9 cellular contexts compared by ENCODE assay signal in genomic region chr2:144233226-144234114, GRCh38.
DNase-seq lines count a peak whose midpoint lies in the region; ATAC-seq and TF ChIP-seq lines count a peak whose summit lies in the region.
"Had no signal": no experiment of that assay in that cellular context is flagged by ENCODE, and none has a peak within 500 bp of the region (broad histone marks: within the 10 kb centered on the region; RNA-seq: fewer than 3 reads in every experiment).

No MANE protein-coding gene starts in this region.

- H2AFZ ChIP-seq in Karpas-422 (ENCODE audit: low read length) (no peak overlapping the region), GM23248 (no peak overlapping the region)

- H3K27me3 ChIP-seq in CD8-positive, alpha-beta T cell (ENCODE audit: insufficient read depth, low read length) = no peaks in the 10 kb centered on the region
- no peaks in the 10 kb centered on the region for H3K27me3 ChIP-seq in Karpas-422 (ENCODE audit: low read length)
- no peaks in the 10 kb centered on the region for H3K27me3 ChIP-seq in GM23248 (replicated peaks; ENCODE audit: insufficient read depth)
- H3K27me3 ChIP-seq: MG63 had no signal

- in situ Hi-C loops in GM23248 (cut with MboI) = no loop called here

- H3K4me1 Mint-ChIP-seq in CD8-positive, alpha-beta T cell (ENCODE audit: low read depth) = peaks cover 57% of the 10 kb centered on the region
- peaks cover 71% of the 10 kb centered on the region for H3K4me1 Mint-ChIP-seq in activated CD4-positive, alpha-beta memory T cell treated with anti-CD3 and anti-CD28 coated beads, Interleukin-2, amount 10 ng/mL, durations not matched to agents 7 days and 5 days
- peaks cover 11 to 54% (median 38%) of the 10 kb centered on the region in 4 donors for H3K4me1 Mint-ChIP-seq in naive thymus-derived CD8-positive, alpha-beta T cell

- ATAC-seq in CD8-positive, alpha-beta T cell = no peak
- ATAC-seq in naive thymus-derived CD8-positive, alpha-beta T cell = no peak
- ATAC-seq in GM21619 (IDR thresholded peaks at IDR 0.05; ENCODE audit: unreplicated experiment) = no peak

- H3K27ac Mint-ChIP-seq in CD8-positive, alpha-beta T cell = peak overlapping the region; percentile 52
- H3K27ac Mint-ChIP-seq in activated CD4-positive, alpha-beta memory T cell treated with anti-CD3 and anti-CD28 coated beads, Interleukin-2, amount 10 ng/mL, durations not matched to agents 7 days and 5 days = peak overlapping the region; percentile 87
- H3K27ac Mint-ChIP-seq in naive thymus-derived CD8-positive, alpha-beta T cell = peak overlapping the region in 6 of 10 donors; percentile 33 to 74 (median 68)

- CTCF ChIA-PET in CD8-positive, alpha-beta T cell (lab: Charles Lee) = interaction anchor here (0.7 kb wide), 1 partner anchor 9 kb away, joined by 5 read pairs; no protein-coding TSS in a partner anchor
- CTCF ChIA-PET in activated CD4-positive, alpha-beta memory T cell treated with anti-CD3 and anti-CD28 coated beads, Interleukin-2, amount 10 ng/mL, durations not matched to agents 7 days and 5 days (lab: Charles Lee) = interaction anchor here (1.0 kb wide), 1 partner anchor 151 kb away, joined by 3 read pairs; no protein-coding TSS in a partner anchor

- peaks cover 16% of the 10 kb centered on the region for H3K4me1 ChIP-seq in CD8-positive, alpha-beta T cell (ENCODE audit: insufficient read depth, low read length)
- H3K4me1 ChIP-seq in Karpas-422 (ENCODE audit: low read length) = peaks cover 92% of the 10 kb centered on the region
- H3K4me1 ChIP-seq in GM23248 (ENCODE audit: insufficient read depth) = 0 out of 2 replicates have a peak, but pooled peaks cover 4% of the 10 kb centered on the region

- no peaks in the 10 kb centered on the region for H3F3A ChIP-seq in GM23248 (ENCODE audit: insufficient read depth)

- no peaks in the 10 kb centered on the region for H3K27me3 Mint-ChIP-seq in CD8-positive, alpha-beta T cell (ENCODE audit: low read depth)
- no peaks in the 10 kb centered on the region for H3K27me3 Mint-ChIP-seq in activated CD4-positive, alpha-beta memory T cell treated with anti-CD3 and anti-CD28 coated beads, Interleukin-2, amount 10 ng/mL, durations not matched to agents 7 days and 5 days
- H3K27me3 Mint-ChIP-seq in naive thymus-derived CD8-positive, alpha-beta T cell = no peaks in the 10 kb centered on the region

- H3K9ac ChIP-seq in Karpas-422 (ENCODE audit: low read length) (peak overlapping the region; percentile 35), GM23248 (no peak overlapping the region)

- H3K4me3 ChIP-seq in CD8-positive, alpha-beta T cell (ENCODE audit: low read depth, low read length) = no peak overlapping the region
- no peak overlapping the region for H3K4me3 ChIP-seq in Karpas-422 (ENCODE audit: low read length)
- H3K4me3 ChIP-seq in GM23248 = no peak overlapping the region
- H3K4me3 ChIP-seq: MG63 had no signal

- H3K27ac ChIP-seq in CD8-positive, alpha-beta T cell (ENCODE audit: low read depth, low read length) = no peak overlapping the region
- H3K27ac ChIP-seq in Karpas-422 (ENCODE audit: low read length) (peak overlapping the region; percentile 99), GM23248 (no peak overlapping the region)

- WGBS in GM23248 (ENCODE audit: low coverage in 1 of 2, low lambda C conversion rate in 2 of 2, missing lambda C conversion rate in 2 of 2), 2 experiments = 99% methylated on average over 3 of the region's 3 CpGs

- no peaks in the 10 kb centered on the region for H3K9me3 Mint-ChIP-seq in CD8-positive, alpha-beta T cell
- H3K9me3 Mint-ChIP-seq in activated CD4-positive, alpha-beta memory T cell treated with anti-CD3 and anti-CD28 coated beads, Interleukin-2, amount 10 ng/mL, durations not matched to agents 7 days and 5 days = no peaks in the 10 kb centered on the region
- H3K9me3 Mint-ChIP-seq in naive thymus-derived CD8-positive, alpha-beta T cell = peaks cover 0 to under 1% (median 0%) of the 10 kb centered on the region in 9 donors

- no peak for TF ChIP-seq CTCF in CD8-positive, alpha-beta T cell (IDR thresholded peaks at IDR 0.05)

- DNase-seq in CD8-positive, alpha-beta T cell = no peak
- DNase-seq in Karpas-422 (no peak), GM23248 (no peak), foreskin melanocyte (no peak)
- no peak for DNase-seq in activated CD4-positive, alpha-beta memory T cell treated with anti-CD3 and anti-CD28 coated beads, Interleukin-2, amount 10 ng/mL, durations not matched to agents 7 days and 5 days
- no peak for DNase-seq in naive thymus-derived CD8-positive, alpha-beta T cell
- DNase-seq: MG63; stimulated activated CD4-positive, alpha-beta T cell treated with anti-CD3 and anti-CD28 coated beads, Interleukin-4, amount 100 ng/mL, for 4 hours had no signal

- intact Hi-C loops in CD8-positive, alpha-beta T cell (cut with DNase I, micrococcal nuclease) = no loop called here

- no peaks in the 10 kb centered on the region for H4K20me1 ChIP-seq in Karpas-422 (ENCODE audit: insufficient read depth, low read depth, low read length)
- H4K20me1 ChIP-seq in GM23248 (ENCODE audit: insufficient read depth) = no peaks in the 10 kb centered on the region

- POLR2A ChIA-PET in CD8-positive, alpha-beta T cell (lab: Charles Lee) = no interaction called here
- POLR2A ChIA-PET in activated CD4-positive, alpha-beta memory T cell treated with anti-CD3 and anti-CD28 coated beads, Interleukin-2, amount 10 ng/mL, durations not matched to agents 7 days and 5 days (lab: Charles Lee) = interaction anchor here (0.6 to 3.2 kb wide), 13 partner anchors 16 to 1101 kb away, joined by 3 to 19 read pairs (median 4); a partner anchor contains a TSS
- POLR2A ChIA-PET in naive thymus-derived CD8-positive, alpha-beta T cell (lab: Charles Lee) = no interaction called here

- H3K36me3 ChIP-seq in CD8-positive, alpha-beta T cell (ENCODE audit: insufficient read depth, low read length) = no peaks in the 10 kb centered on the region
- H3K36me3 ChIP-seq in Karpas-422 (ENCODE audit: insufficient read depth, low read length) (no peaks in the 10 kb centered on the region), GM23248 (ENCODE audit: low read depth) (no peaks in the 10 kb centered on the region)
- H3K36me3 ChIP-seq: MG63 had no signal

- peaks cover 84% of the 10 kb centered on the region for H3K79me2 ChIP-seq in Karpas-422 (ENCODE audit: low read length)
- H3K79me2 ChIP-seq in GM23248 (ENCODE audit: insufficient read depth) = no peaks in the 10 kb centered on the region

- H3K36me3 Mint-ChIP-seq in CD8-positive, alpha-beta T cell = peaks cover 3% of the 10 kb centered on the region
- H3K36me3 Mint-ChIP-seq in activated CD4-positive, alpha-beta memory T cell treated with anti-CD3 and anti-CD28 coated beads, Interleukin-2, amount 10 ng/mL, durations not matched to agents 7 days and 5 days (ENCODE audit: low read depth) = peaks cover 29% of the 10 kb centered on the region
- H3K36me3 Mint-ChIP-seq in naive thymus-derived CD8-positive, alpha-beta T cell = peaks cover 0 to 10% (median 0%) of the 10 kb centered on the region in 3 donors

- no peaks in the 10 kb centered on the region for H3K9me3 ChIP-seq in CD8-positive, alpha-beta T cell (ENCODE audit: low read length)
- H3K9me3 ChIP-seq in Karpas-422 (ENCODE audit: low read length) (no peaks in the 10 kb centered on the region), GM23248 (ENCODE audit: low read depth) (no peaks in the 10 kb centered on the region)
- H3K9me3 ChIP-seq: MG63 had no signal

- H3K9me2 ChIP-seq in Karpas-422 (replicated peaks; ENCODE audit: insufficient read depth, low read length) (no peaks in the 10 kb centered on the region), GM23248 (ENCODE audit: insufficient read depth) (no peaks in the 10 kb centered on the region; the same call in 1 of the 2 replicates)

- H3K4me3 Mint-ChIP-seq in CD8-positive, alpha-beta T cell = peak overlapping the region; percentile 38
- peak overlapping the region; percentile 23 for H3K4me3 Mint-ChIP-seq in activated CD4-positive, alpha-beta memory T cell treated with anti-CD3 and anti-CD28 coated beads, Interleukin-2, amount 10 ng/mL, durations not matched to agents 7 days and 5 days
- peak overlapping the region in 4 of 10 donors; percentile 8 to 29 (median 20) for H3K4me3 Mint-ChIP-seq in naive thymus-derived CD8-positive, alpha-beta T cell

- H3K4me2 ChIP-seq in Karpas-422 (ENCODE audit: low read depth, low read length, poor library complexity, severe bottlenecking) = peak overlapping the region; percentile 46
- H3K4me2 ChIP-seq in GM23248 (ENCODE audit: unreplicated experiment) = no peak overlapping the region
